In genomic region chr4:40205259-40206198, GRCh38 we compare ENCODE assay signal across 8 cellular contexts. TPM values are rescaled to one million over a fixed set of nuclear protein-coding genes. Genes with fewer than 3 reads are reported as not detected.
DNase-seq lines count a peak whose midpoint lies in the region; ATAC-seq, FAIRE-seq and TF ChIP-seq lines count a peak whose summit lies in the region.

No MANE protein-coding gene starts in this region.

- H3K4me1 ChIP-seq in CD8-positive, alpha-beta memory T cell (ENCODE audit: insufficient read depth, low read length): peaks cover 66% of the 10 kb centered on the region
- H3K4me1 ChIP-seq in kidney (ENCODE audit: control insufficient read depth in 1 of 2, insufficient read depth in 1 of 2, low read depth in 1 of 2, low read length in 2 of 2) (no peaks in the 10 kb centered on the region), psoas muscle (no peaks in the 10 kb centered on the region)

- 67 to 75% (median 69%) methylated on average over 6 of the region's 6 CpGs for WGBS in psoas muscle, 3 donors

- H3K4me3 ChIP-seq in CD8-positive, alpha-beta memory T cell (ENCODE audit: low read length): peak overlapping the region; percentile 49
- H3K4me3 ChIP-seq in kidney (ENCODE audit: low read length in 2 of 2) (no peak overlapping the region), psoas muscle (no peak overlapping the region)

- peaks cover 5 to 78% (median 22%) of the 10 kb centered on the region in 3 donors for H3K36me3 Mint-ChIP-seq in CD8-positive, alpha-beta memory T cell
- H3K36me3 Mint-ChIP-seq in activated CD4-positive, alpha-beta memory T cell treated with anti-CD3 and anti-CD28 coated beads, Interleukin-2, amount 10 ng/mL, durations not matched to agents 7 days and 5 days (ENCODE audit: low read depth): peaks cover 82% of the 10 kb centered on the region

- ATAC-seq in GM19438 (IDR thresholded peaks at IDR 0.05; ENCODE audit: low read depth, unreplicated experiment) (peak; percentile 60), HG03442 (IDR thresholded peaks at IDR 0.05; ENCODE audit: unreplicated experiment) (peak; percentile 59), psoas muscle (no peak)

- no peaks in the 10 kb centered on the region for H3K27me3 ChIP-seq in CD8-positive, alpha-beta memory T cell (ENCODE audit: insufficient read depth, low read length, poor library complexity, severe bottlenecking)
- no peaks in the 10 kb centered on the region for H3K27me3 ChIP-seq in psoas muscle (ENCODE audit: insufficient read depth in 3 of 3, low read length in 2 of 3)

- H3K4me3 Mint-ChIP-seq in CD8-positive, alpha-beta memory T cell: peak overlapping the region; percentile 90 to 100 (median 97)
- H3K4me3 Mint-ChIP-seq in activated CD4-positive, alpha-beta memory T cell treated with anti-CD3 and anti-CD28 coated beads, Interleukin-2, amount 10 ng/mL, durations not matched to agents 7 days and 5 days: peak overlapping the region; percentile 97

- peak overlapping the region; percentile 72 for H3K27ac ChIP-seq in CD8-positive, alpha-beta memory T cell (ENCODE audit: low read depth, low read length)
- H3K27ac ChIP-seq in kidney (ENCODE audit: low read depth in 2 of 2, low read length in 2 of 2) (no peak overlapping the region), psoas muscle (no peak overlapping the region)

- no peaks in the 10 kb centered on the region for H3K9me3 Mint-ChIP-seq in CD8-positive, alpha-beta memory T cell
- H3K9me3 Mint-ChIP-seq in activated CD4-positive, alpha-beta memory T cell treated with anti-CD3 and anti-CD28 coated beads, Interleukin-2, amount 10 ng/mL, durations not matched to agents 7 days and 5 days: no peaks in the 10 kb centered on the region

- DNase-seq in CD8-positive, alpha-beta memory T cell: peak in 2 of 5 donors; percentile 30 to 47
- DNase-seq in activated CD4-positive, alpha-beta memory T cell treated with anti-CD3 and anti-CD28 coated beads, Interleukin-2, amount 10 ng/mL, durations not matched to agents 7 days and 5 days: peak; percentile 66
- DNase-seq in putamen (ENCODE audit: low spot score): peak; percentile 29
- no peak for DNase-seq in kidney
- DNase-seq in NCI-H345 treated with DMSO at 0.1 percent for 48 hours (lab: John Stamatoyannopoulos, UW; ENCODE audit: unreplicated experiment): no peak
- DNase-seq in psoas muscle: no peak

- H3K27me3 Mint-ChIP-seq in CD8-positive, alpha-beta memory T cell: peaks cover 0 to 2% of the 10 kb centered on the region in 2 donors
- H3K27me3 Mint-ChIP-seq in activated CD4-positive, alpha-beta memory T cell treated with anti-CD3 and anti-CD28 coated beads, Interleukin-2, amount 10 ng/mL, durations not matched to agents 7 days and 5 days: no peaks in the 10 kb centered on the region

- POLR2A ChIA-PET in CD8-positive, alpha-beta memory T cell (lab: Charles Lee): interaction anchor here (0.7 to 2.9 kb wide), 14 partner anchors 8 to 107 kb away, joined by 3 to 16 read pairs (median 6); partner anchors contain the start of gene RHOH
- POLR2A ChIA-PET in activated CD4-positive, alpha-beta memory T cell treated with anti-CD3 and anti-CD28 coated beads, Interleukin-2, amount 10 ng/mL, durations not matched to agents 7 days and 5 days (lab: Charles Lee): interaction anchor here (1.0 to 15.0 kb wide), 17 partner anchors 8 to 508 kb away, joined by 3 to 403 read pairs (median 11); partner anchors contain the start of genes N4BP2, RHOH and UBE2K

- no peak overlapping the region for H3K9ac ChIP-seq in kidney (ENCODE audit: low read length in 2 of 2)

- CTCF ChIA-PET in CD8-positive, alpha-beta memory T cell (lab: Charles Lee): interaction anchor here (0.6 to 13.9 kb wide), 15 partner anchors 8 to 111 kb away, joined by 3 to 194 read pairs (median 4); no protein-coding TSS in a partner anchor
- CTCF ChIA-PET in activated CD4-positive, alpha-beta memory T cell treated with anti-CD3 and anti-CD28 coated beads, Interleukin-2, amount 10 ng/mL, durations not matched to agents 7 days and 5 days (lab: Charles Lee): interaction anchor here (0.6 to 6.5 kb wide), 12 partner anchors 8 to 149 kb away, joined by 3 to 44 read pairs (median 5); partner anchors contain the start of genes N4BP2 and RHOH

- TF ChIP-seq CTCF in kidney (IDR thresholded peaks at IDR 0.05; ENCODE audit: borderline replicate concordance, extremely low read depth, insufficient read depth): no peak
- no peak for TF ChIP-seq CTCF in psoas muscle (IDR thresholded peaks at IDR 0.05)

- H3K4me1 Mint-ChIP-seq in CD8-positive, alpha-beta memory T cell: peaks cover 76 to 96% (median 80%) of the 10 kb centered on the region in 3 donors
- peaks cover 64% of the 10 kb centered on the region for H3K4me1 Mint-ChIP-seq in activated CD4-positive, alpha-beta memory T cell treated with anti-CD3 and anti-CD28 coated beads, Interleukin-2, amount 10 ng/mL, durations not matched to agents 7 days and 5 days

- intact Hi-C loops in kidney (cut with DNase I) (no loop called here), psoas muscle (cut with DNase I) (no loop called here)

- no peak for FAIRE-seq in kidney (lab: Jason Lieb, UNC)

- peak overlapping the region; percentile 84 to 100 (median 94) for H3K27ac Mint-ChIP-seq in CD8-positive, alpha-beta memory T cell
- H3K27ac Mint-ChIP-seq in activated CD4-positive, alpha-beta memory T cell treated with anti-CD3 and anti-CD28 coated beads, Interleukin-2, amount 10 ng/mL, durations not matched to agents 7 days and 5 days: peak overlapping the region; percentile 99

- peaks cover 17% of the 10 kb centered on the region for H3K36me3 ChIP-seq in CD8-positive, alpha-beta memory T cell (ENCODE audit: insufficient read depth, low read length)
- H3K36me3 ChIP-seq in kidney (ENCODE audit: control insufficient read depth in 1 of 2, insufficient read depth in 2 of 2, low read length in 2 of 2) (no peaks in the 10 kb centered on the region), psoas muscle (ENCODE audit: insufficient read depth in 1 of 2, low read depth in 1 of 2) (no peaks in the 10 kb centered on the region)

- H3K9me3 ChIP-seq in CD8-positive, alpha-beta memory T cell (ENCODE audit: low read length): no peaks in the 10 kb centered on the region
- H3K9me3 ChIP-seq in kidney (ENCODE audit: control insufficient read depth in 1 of 2, low read length in 2 of 2) (no peaks in the 10 kb centered on the region), psoas muscle (no peaks in the 10 kb centered on the region)

RNA-seq across cellular contexts. Expression of gene RHOH, which starts 8.7 kb away (rescaled TPM):
- total RNA-seq in CD8-positive, alpha-beta memory T cell: 100 to 1,000 TPM; 148 TPM
- 262 TPM for polyA plus RNA-seq in CD8-positive, alpha-beta memory T cell
- 100 to 1,000 TPM; 125 to 126 TPM for total RNA-seq in activated CD4-positive, alpha-beta memory T cell treated with anti-CD3 and anti-CD28 coated beads, Interleukin-2, amount 10 ng/mL, durations not matched to agents 7 days and 5 days
- 14.1 TPM for total RNA-seq in kidney
- polyA plus RNA-seq in kidney (ENCODE audit: insufficient read depth, low read depth, low replicate concordance): 0.17 TPM
- total RNA-seq in psoas muscle: under 1 TPM in 3 of 4 donors, not detected in 1; 0.23 to 0.68 (median 0.30) TPM
- under 1 TPM; 0.04 to 0.15 (median 0.13) TPM for polyA plus RNA-seq in psoas muscle

Comparison
In these comparisons a context has a peak if more than half of its experiments do, and no peak if none do; other contexts are left out.
1. DNase-seq: peak in activated CD4-positive, alpha-beta memory T cell treated with anti-CD3 and anti-CD28 coated beads, Interleukin-2, amount 10 ng/mL, durations not matched to agents 7 days and 5 days (single experiment) and putamen (single experiment); none in kidney (single experiment), NCI-H345 treated with DMSO at 0.1 percent for 48 hours (single experiment) and psoas muscle (0 of 2).
2. ATAC-seq: peak in GM19438 (single experiment) and HG03442 (single experiment); none in psoas muscle (0 of 4).